8 cellular contexts compared by ENCODE assay signal in genomic region chr12:42326466-42327226, GRCh38. TPM values are rescaled to one million over a fixed set of nuclear protein-coding genes. Genes with fewer than 3 reads are reported as not detected.
DNase-seq lines count a peak whose midpoint lies in the region; ATAC-seq and TF ChIP-seq lines count a peak whose summit lies in the region.

No MANE protein-coding gene starts in this region.

- H4K20me1 ChIP-seq in Loucy (ENCODE audit: insufficient read depth, low read length, poor library complexity, severe bottlenecking) = peaks cover 43% of the 10 kb centered on the region

- ATAC-seq in GM21619 (IDR thresholded peaks at IDR 0.05; ENCODE audit: unreplicated experiment) (peak; percentile 20), heart right ventricle (peak in 5 of 8 donors; percentile 5 to 62 (median 19))

- H3K27me3 ChIP-seq in Loucy (ENCODE audit: insufficient read depth, low read length, poor library complexity, severe bottlenecking) (no peaks in the 10 kb centered on the region), heart right ventricle (no peaks in the 10 kb centered on the region)

- H3K9me2 ChIP-seq in Loucy (replicated peaks; ENCODE audit: low read depth, low read length) = no peaks in the 10 kb centered on the region

- H3K4me1 ChIP-seq in Loucy (ENCODE audit: insufficient read depth, low read length, poor library complexity, severe bottlenecking) = peaks cover 41% of the 10 kb centered on the region
- H3K4me1 ChIP-seq in heart right ventricle = peaks cover 3 to 38% (median 22%) of the 10 kb centered on the region in 9 donors

- peak overlapping the region; percentile 91 for H3K4me2 ChIP-seq in Loucy (ENCODE audit: low read depth, low read length, poor library complexity, severe bottlenecking)

- H3K27ac ChIP-seq in heart right ventricle = peak overlapping the region in 9 of 10 donors; percentile 74 to 93 (median 81)

- 10 to 12% methylated on average over 16 of the region's 16 CpGs for WGBS in heart right ventricle, 2 donors

- H3K36me3 Mint-ChIP-seq in activated naive CD8-positive, alpha-beta T cell = peaks cover 3% of the 10 kb centered on the region

- H3K4me3 Mint-ChIP-seq in activated naive CD8-positive, alpha-beta T cell = peak overlapping the region; percentile 99

- no peaks in the 10 kb centered on the region for H3K27me3 Mint-ChIP-seq in activated naive CD8-positive, alpha-beta T cell

- H3K9me3 ChIP-seq in Loucy (ENCODE audit: insufficient read depth, low read depth, low read length) = no peaks in the 10 kb centered on the region
- H3K9me3 ChIP-seq in heart right ventricle = no peaks in the 10 kb centered on the region

- peaks cover 58% of the 10 kb centered on the region for H3K4me1 Mint-ChIP-seq in activated naive CD8-positive, alpha-beta T cell (ENCODE audit: low read depth)

- H3F3A ChIP-seq in Loucy (ENCODE audit: low read depth) = no peaks in the 10 kb centered on the region

- DNase-seq in Daoy (ENCODE audit: low read depth) (peak; percentile 65), heart right ventricle (no peak), retina (peak; percentile 45), H4 (ENCODE audit: low spot score) (no peak), T1000 (lab: John Stamatoyannopoulos, UW) (no peak)

- TF ChIP-seq CTCF in Loucy (conservative IDR thresholded peaks at IDR 0.05; ENCODE audit: low read length) (no peak), heart right ventricle (IDR thresholded peaks at IDR 0.05) (no peak)

- H3K9me3 Mint-ChIP-seq in activated naive CD8-positive, alpha-beta T cell (ENCODE audit: low read depth) = no peaks in the 10 kb centered on the region

- H3K36me3 ChIP-seq in Loucy (ENCODE audit: insufficient read depth, low read length) = no peaks in the 10 kb centered on the region
- H3K36me3 ChIP-seq in heart right ventricle = peaks cover 0 to 22% (median 5%) of the 10 kb centered on the region in 9 donors

- intact Hi-C loops in heart right ventricle (cut with DNase I) = loop anchor here in 9 of 10 donors (2.0 to 10.0 kb wide), 8 partner anchors 46 to 199 kb away; partner anchors contain the start of genes GXYLT1 (in 4 of the 9) and YAF2 (in 4 of the 9)

- H2AFZ ChIP-seq in Loucy (ENCODE audit: low read length) = peak overlapping the region; percentile 92

- peak overlapping the region; percentile 95 for H3K4me3 ChIP-seq in Loucy (ENCODE audit: low read length, poor library complexity, severe bottlenecking)
- H3K4me3 ChIP-seq in heart right ventricle = peak overlapping the region; percentile 60 to 94 (median 74)

- H3K27ac Mint-ChIP-seq in activated naive CD8-positive, alpha-beta T cell = peak overlapping the region; percentile 90

- peaks cover 68% of the 10 kb centered on the region for H3K79me2 ChIP-seq in Loucy (ENCODE audit: insufficient read depth, low read length)

- peak overlapping the region; percentile 88 for H3K9ac ChIP-seq in Loucy (ENCODE audit: low read depth, low read length, poor library complexity, severe bottlenecking)

RNA-seq across cellular contexts. Expression of gene PPHLN1, which starts 0.7 kb away (rescaled TPM):
- total RNA-seq in Daoy (2014; rRNA removed; shearing (Covaris generic)) = 84.1 and 91.9 TPM in 2 replicates
- 10 to 100 TPM; 28.2 to 41.8 (median 34.8) TPM for total RNA-seq in heart right ventricle
- 10 to 100 TPM; 15.4 to 25.8 TPM for polyA plus RNA-seq in heart right ventricle
- 73.5 and 96.5 TPM in 2 replicates for total RNA-seq in H4 (2014; rRNA removed; shearing (Covaris generic))

RNA-seq across cellular contexts. Expression of gene ZCRB1, which starts 0.8 kb away (rescaled TPM):
- 52.9 and 64.9 TPM in 2 replicates for total RNA-seq in Daoy (2014; rRNA removed; shearing (Covaris generic))
- 10 to 100 TPM; 51.0 to 69.6 (median 58.6) TPM for total RNA-seq in heart right ventricle
- polyA plus RNA-seq in heart right ventricle = 10 to 100 TPM; 26.1 to 79.2 TPM
- 52.6 and 57.8 TPM in 2 replicates for total RNA-seq in H4 (2014; rRNA removed; shearing (Covaris generic))

Comparison
In these comparisons a context has a peak if more than half of its experiments do, and no peak if none do; other contexts are left out.
1. DNase-seq: peak in Daoy (single experiment) and retina (single experiment); none in heart right ventricle (0 of 2), H4 (single experiment) and T1000 (single experiment).